ENCODE assay signal across 13 cellular contexts in the genomic region with DNA sequence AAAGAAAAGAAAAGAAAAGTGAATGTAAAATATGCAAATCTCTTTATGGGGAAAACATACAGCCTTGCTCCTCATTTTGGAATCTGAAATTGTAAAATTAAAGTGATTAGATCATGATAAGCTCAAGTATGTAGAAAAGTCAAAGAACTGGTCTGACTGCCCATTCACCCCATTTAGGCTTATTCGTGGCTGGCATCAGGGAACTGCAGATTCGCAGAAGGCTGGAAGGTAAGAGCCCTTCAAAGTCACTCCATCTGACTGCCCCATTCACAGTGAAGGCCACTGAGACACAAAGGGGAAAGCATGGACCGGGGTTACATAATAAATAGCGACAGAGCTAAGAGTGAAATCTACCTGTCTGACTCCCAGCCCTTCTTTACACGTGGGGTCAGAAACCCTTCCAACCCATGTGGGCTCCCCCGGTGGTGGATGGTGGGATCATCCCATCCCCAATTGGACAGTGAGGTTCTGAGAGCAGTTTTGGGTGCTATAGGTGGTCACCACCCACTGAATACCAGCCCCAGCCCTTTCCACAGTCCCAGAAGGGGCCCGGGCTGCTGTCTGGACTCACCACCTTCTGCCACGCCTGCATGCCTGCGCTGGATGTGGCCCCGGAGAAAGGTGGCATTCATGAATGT. TPM values are rescaled to one million over a fixed set of nuclear protein-coding genes. Genes with fewer than 3 reads are reported as not detected.
DNase-seq lines count a peak whose midpoint lies in the region; ATAC-seq and TF ChIP-seq lines count a peak whose summit lies in the region.
"Had no signal": no experiment of that assay in that cellular context is flagged by ENCODE, and none has a peak within 500 bp of the region (broad histone marks: within the 10 kb centered on the region; RNA-seq: fewer than 3 reads in every experiment).

No MANE protein-coding gene starts in this region.

- H3K27ac ChIP-seq in cardiac muscle cell (no peak overlapping the region), right atrium auricular region (no peak overlapping the region), thoracic aorta (no peak overlapping the region), transverse colon (no peak overlapping the region)
- H3K27ac ChIP-seq: dorsolateral prefrontal cortex had no signal

- H3K9me3 ChIP-seq in cardiac muscle cell (ENCODE audit: low read depth) (no peaks in the 10 kb centered on the region), right atrium auricular region (peaks cover 0 to 3% of the 10 kb centered on the region in 2 donors), thoracic aorta (no peaks in the 10 kb centered on the region), transverse colon (no peaks in the 10 kb centered on the region)

- H3K27me3 ChIP-seq in cardiac muscle cell: no peaks in the 10 kb centered on the region
- no peaks in the 10 kb centered on the region for H3K27me3 ChIP-seq in right atrium auricular region
- H3K27me3 ChIP-seq in thoracic aorta (replicated peaks; ENCODE audit: insufficient read depth): no peaks in the 10 kb centered on the region
- H3K27me3 ChIP-seq in transverse colon: no peaks in the 10 kb centered on the region
- H3K27me3 ChIP-seq: dorsolateral prefrontal cortex had no signal

- peak; percentile 52 for TF ChIP-seq CTCF in cardiac muscle cell (IDR thresholded peaks at IDR 0.05; ENCODE audit: low read depth, low read length)
- no peak for TF ChIP-seq CTCF in right atrium auricular region (IDR thresholded peaks at IDR 0.05)
- peak; percentile 25 for TF ChIP-seq CTCF in epithelial cell of esophagus (IDR thresholded peaks at IDR 0.05; ENCODE audit: insufficient read depth, low read depth, low read length, missing control alignments)
- TF ChIP-seq CTCF in thoracic aorta (IDR thresholded peaks at IDR 0.05): peak; percentile 17
- no peak for TF ChIP-seq CTCF in transverse colon (IDR thresholded peaks at IDR 0.05)

- DNase-seq in cardiac muscle cell (ENCODE audit: low read depth in 1 of 2, low spot score in 1 of 2) (no peak), right atrium auricular region (ENCODE audit: low spot score) (no peak), HuH-7.5 (ENCODE audit: low spot score) (peak; percentile 66), epithelial cell of esophagus (ENCODE audit: low read depth) (no peak), thoracic aorta (ENCODE audit: low spot score) (no peak), transverse colon (no peak), NCI-H446 (lab: John Stamatoyannopoulos, UW) (no peak), NCI-H510A (lab: John Stamatoyannopoulos, UW) (no peak)
- DNase-seq: activated T-cell treated with anti-CD3 and anti-CD28 coated beads for 4 hours, dorsolateral prefrontal cortex had no signal

- peaks cover 13% of the 10 kb centered on the region for H3K36me3 ChIP-seq in cardiac muscle cell
- H3K36me3 ChIP-seq in right atrium auricular region: peaks cover 20% of the 10 kb centered on the region
- peaks cover 24% of the 10 kb centered on the region for H3K36me3 ChIP-seq in thoracic aorta
- no peaks in the 10 kb centered on the region for H3K36me3 ChIP-seq in transverse colon

- no peak for ATAC-seq in thoracic aorta (ENCODE audit: insufficient number of reproducible peaks, low FRiP score, low read depth)
- ATAC-seq: Right ventricle myocardium inferior had no signal

- no peak for TF ChIP-seq POLR2A in transverse colon (IDR thresholded peaks at IDR 0.05)

- H3K4me3 ChIP-seq in cardiac muscle cell (no peak overlapping the region), right atrium auricular region (no peak overlapping the region), epithelial cell of esophagus (ENCODE audit: low read length) (no peak overlapping the region), thoracic aorta (no peak overlapping the region), transverse colon (no peak overlapping the region)
- H3K4me3 ChIP-seq: dorsolateral prefrontal cortex had no signal

- TF ChIP-seq EP300 in transverse colon (IDR thresholded peaks at IDR 0.05; ENCODE audit: low read depth): no peak

- in situ Hi-C loops in transverse colon (cut with MboI; ENCODE audit: low pct_ligation_motif_present in 1 of 4, low pct_unique_long_range_greater_than_20kb in 1 of 4, low sequenced_read_pairs in 3 of 4): no loop called here

- WGBS in transverse colon (ENCODE audit: low coverage in 1 of 2), 2 donors: 65 to 80% methylated on average over 2 to 10 of the region's 10 CpGs

- intact Hi-C loops in transverse colon (cut with DNase I; ENCODE audit: low total_unique reads): no loop called here

- H3K4me1 ChIP-seq in cardiac muscle cell (ENCODE audit: low read depth): no peaks in the 10 kb centered on the region
- no peaks in the 10 kb centered on the region for H3K4me1 ChIP-seq in right atrium auricular region
- no peaks in the 10 kb centered on the region for H3K4me1 ChIP-seq in thoracic aorta (ENCODE audit: control insufficient read depth in 1 of 2, low read depth in 2 of 2)
- H3K4me1 ChIP-seq in transverse colon: no peaks in the 10 kb centered on the region

RNA-seq across cellular contexts. Expression of gene DZIP1L, which starts 18.1 kb away (rescaled TPM):
- 28.2 and 81.3 TPM in 2 replicates for total RNA-seq in cardiac muscle cell
- 19.4 and 21.5 TPM in 2 replicates for polyA plus RNA-seq in cardiac muscle cell
- total RNA-seq in right atrium auricular region: 1 to 10 TPM; 4.0 to 4.6 TPM
- 100 to 1,000 TPM in 1 of 2 donors, 10 to 100 TPM in 1; 61.1 to 110 TPM for total RNA-seq in thoracic aorta
- 10 to 100 TPM in 1 of 4 donors, 1 to 10 TPM in 2, not detected in 1; 4.6 to 13.0 (median 5.1) TPM for total RNA-seq in transverse colon

RNA-seq across cellular contexts. Expression of gene A4GNT, which starts 34.9 kb away (rescaled TPM):
- total RNA-seq in cardiac muscle cell (not detected in 2 replicates), right atrium auricular region (not detected), thoracic aorta (not detected), transverse colon (not detected)
- polyA plus RNA-seq in cardiac muscle cell: not detected in 2 replicates
- total RNA-seq: LHCN-M2, lung microvascular endothelial cell, Right ventricle myocardium inferior had no signal

Comparison
In these comparisons a context has a peak if more than half of its experiments do, and no peak if none do; other contexts are left out.
1. CTCF ChIP-seq: peak in cardiac muscle cell (single experiment), epithelial cell of esophagus (single experiment) and thoracic aorta (single experiment); none in right atrium auricular region (0 of 2) and transverse colon (0 of 5).